19 cellular contexts compared by ENCODE assay signal in genomic region chr7:22762866-22763265, GRCh38. TPM values are rescaled to one million over a fixed set of nuclear protein-coding genes. Genes with fewer than 3 reads are reported as not detected.
A peak's percentile ranks its signal among the peaks of the same experiment; 100 is the strongest.
DNase-seq lines count a peak whose midpoint lies in the region; ATAC-seq and TF ChIP-seq lines count a peak whose summit lies in the region.
"Had no signal": no experiment of that assay in that cellular context is flagged by ENCODE, and none has a peak within 500 bp of the region (broad histone marks: within the 10 kb centered on the region; RNA-seq: fewer than 3 reads in every experiment).

No MANE protein-coding gene starts in this region.

- dilution Hi-C loops in IMR-90 (cut with HindIII; ENCODE audit: low sequenced_read_pairs, unreplicated experiment), result no loop called here

- POLR2A ChIA-PET in IMR-90 (lab: Charles Lee; ENCODE audit: unreplicated experiment), result no interaction called here

- H3K79me1 ChIP-seq in IMR-90 (ENCODE audit: low read depth in 1 of 2, low read length in 2 of 2), result no peaks in the 10 kb centered on the region
- H3K79me1 ChIP-seq in mesendoderm (ENCODE audit: low read length), result no peaks in the 10 kb centered on the region

- TF ChIP-seq RAD21 in IMR-90 (IDR thresholded peaks at IDR 0.05; ENCODE audit: low read length), result no peak

- no peak for ATAC-seq in IMR-90 (ENCODE audit: low read depth)
- ATAC-seq in sciatic nerve, result no peak
- ATAC-seq: A549, HCT116 had no signal

- no peak overlapping the region for H3K27ac Mint-ChIP-seq in endodermal cell
- H3K27ac Mint-ChIP-seq: CD4-positive, alpha-beta T cell; HFFc6 had no signal

- H2BK120ac ChIP-seq in IMR-90 (ENCODE audit: low read depth, low read length) (peak overlapping the region; percentile 60), mesendoderm (ENCODE audit: low read depth, low read length) (no peak overlapping the region)

- H3K23ac ChIP-seq in IMR-90 (ENCODE audit: low read depth, low read length) (peak overlapping the region; percentile 48; the same call in 1 of the 2 replicates), mesendoderm (ENCODE audit: low read length) (no peak overlapping the region)

- 0 out of 4 replicates have a peak overlapping the region, but pooled peaks of 1 of the 2 experiments have one; percentile 9 for H4K8ac ChIP-seq in IMR-90 (ENCODE audit: low read depth in 2 of 2, low read length in 2 of 2)
- no peak overlapping the region for H4K8ac ChIP-seq in mesendoderm (ENCODE audit: low read depth, low read length)

- H3K9me1 ChIP-seq in IMR-90 (ENCODE audit: insufficient read depth, low read length), result 0 out of 2 replicates have a peak, but pooled peaks cover 3% of the 10 kb centered on the region

- peak overlapping the region; percentile 27; the same call in 1 of the 2 replicates for H4K91ac ChIP-seq in IMR-90 (ENCODE audit: insufficient read depth, low read depth, low read length)

- H4K20me1 ChIP-seq in IMR-90 (ENCODE audit: insufficient read depth, low read length), result no peaks in the 10 kb centered on the region

- peak overlapping the region; percentile 54; the same call in 1 of the 2 replicates for H4K5ac ChIP-seq in IMR-90 (ENCODE audit: low read depth, low read length)
- no peak overlapping the region for H4K5ac ChIP-seq in mesendoderm (ENCODE audit: low read length)

- H2BK5ac ChIP-seq in IMR-90 (ENCODE audit: low read depth, low read length, poor library complexity, severe bottlenecking), result peak overlapping the region; percentile 65
- H2BK5ac ChIP-seq in mesendoderm (ENCODE audit: low read length), result no peak overlapping the region

- H3K27ac ChIP-seq in IMR-90 (ENCODE audit: insufficient read depth, low read length), result no peak overlapping the region
- H3K27ac ChIP-seq in endodermal cell (ENCODE audit: low read depth, low read length), result no peak overlapping the region
- H3K27ac ChIP-seq in mesendoderm (ENCODE audit: low read depth, low read length), result no peak overlapping the region
- H3K27ac ChIP-seq: 22Rv1, A549, C4-2B, GM23248, HL-60 had no signal

- peak overlapping the region; percentile 40; the same call in 1 of the 2 replicates for H2BK20ac ChIP-seq in IMR-90 (ENCODE audit: low read depth, low read length)

- peak overlapping the region; percentile 14; the same call in 1 of the 2 replicates for H3K56ac ChIP-seq in IMR-90 (ENCODE audit: extremely low read depth, insufficient read depth, low read length)
- H3K56ac ChIP-seq in mesendoderm (ENCODE audit: low read length), result no peak overlapping the region

- H3K14ac ChIP-seq in IMR-90 (replicated peaks; ENCODE audit: low read depth, low read length), result peak overlapping the region; percentile 58; the same call in 1 of the 2 replicates

- peak overlapping the region; percentile 83; the same call in 1 of the 3 replicates for H2BK15ac ChIP-seq in IMR-90 (ENCODE audit: low read depth, low read length)
- no peak overlapping the region for H2BK15ac ChIP-seq in mesendoderm (replicated peaks; ENCODE audit: low read depth)

- no CpG with 5 or more reads among the region's 3 CpGs for WGBS in IMR-90 (ENCODE audit: extremely low coverage in 2 of 2, insufficient read length in 1 of 2), 2 experiments
- 81 to 100% methylated on average over 1 to 3 of the region's 3 CpGs for WGBS in endodermal cell (ENCODE audit: insufficient coverage in 1 of 2, insufficient read length in 1 of 2), 2 experiments
- WGBS in mesendoderm (ENCODE audit: extremely low coverage, insufficient coverage, low lambda C conversion rate), result no CpG with 5 or more reads among the region's 3 CpGs

- H3K4me3 ChIP-seq in IMR-90 (ENCODE audit: insufficient read depth, low read depth, low read length) (no peak overlapping the region), endodermal cell (ENCODE audit: low read length) (no peak overlapping the region), mesendoderm (ENCODE audit: low read length) (no peak overlapping the region)
- H3K4me3 ChIP-seq: A549, GM23248 had no signal

- H3K4ac ChIP-seq in IMR-90 (ENCODE audit: low read depth, low read length) (peak overlapping the region; percentile 60), mesendoderm (ENCODE audit: low read depth, low read length) (no peak overlapping the region)

- no peak overlapping the region for H2AFZ ChIP-seq in IMR-90 (replicated peaks; ENCODE audit: low read length, poor library complexity)
- H2AFZ ChIP-seq: GM23248 had no signal

- peak overlapping the region; percentile 75 for H2AK9ac ChIP-seq in IMR-90 (replicated peaks; ENCODE audit: low read depth, low read length, poor library complexity)

- no peaks in the 10 kb centered on the region for H3K27me3 Mint-ChIP-seq in endodermal cell (ENCODE audit: insufficient read depth)

- BruUV-seq in IMR-90 (replicated peaks; lab: Mats Ljungman, UMichigan), result no TSS peak

- no peak overlapping the region for H3K4me3 Mint-ChIP-seq in endodermal cell
- H3K4me3 Mint-ChIP-seq: CD4-positive, alpha-beta T cell; HFFc6 had no signal

- H3K27me3 ChIP-seq in IMR-90 (ENCODE audit: control insufficient read depth, insufficient read depth, low read length) (no peaks in the 10 kb centered on the region), endodermal cell (ENCODE audit: control insufficient read depth, insufficient read depth, low read length, poor library complexity, severe bottlenecking) (no peaks in the 10 kb centered on the region), mesendoderm (ENCODE audit: insufficient read depth, low read length, poor library complexity) (no peaks in the 10 kb centered on the region)

- no peaks in the 10 kb centered on the region for H3K36me3 ChIP-seq in IMR-90 (ENCODE audit: control insufficient read depth, insufficient read depth, low read length)
- no peaks in the 10 kb centered on the region for H3K36me3 ChIP-seq in endodermal cell (ENCODE audit: control insufficient read depth, insufficient read depth, low read length)
- no peaks in the 10 kb centered on the region for H3K36me3 ChIP-seq in mesendoderm (ENCODE audit: control insufficient read depth, insufficient read depth, low read length)

- no peaks in the 10 kb centered on the region for H3K36me3 Mint-ChIP-seq in endodermal cell (ENCODE audit: low read depth)

- TF ChIP-seq POLR2A in IMR-90 (IDR thresholded peaks at IDR 0.05; ENCODE audit: low read depth, low read length), result no peak

- CTCF ChIA-PET in IMR-90 (lab: Yijun Ruan, JAX), result no interaction called here

- H3K9me3 Mint-ChIP-seq in endodermal cell, result peaks cover 21% of the 10 kb centered on the region
- H3K9me3 Mint-ChIP-seq: CD4-positive, alpha-beta T cell had no signal

- H3K4me2 ChIP-seq in IMR-90 (ENCODE audit: low read depth, low read length) (no peak overlapping the region), mesendoderm (ENCODE audit: low read length) (no peak overlapping the region)
- H3K4me2 ChIP-seq: A549 had no signal

- in situ Hi-C loops in IMR-90 (cut with MboI; ENCODE audit: low sequenced_read_pairs), result no loop called here

- H3K9ac ChIP-seq in IMR-90 (ENCODE audit: low read depth, low read length) (no peak overlapping the region), endodermal cell (ENCODE audit: extremely low read depth, low read length, poor library complexity, severe bottlenecking) (no peak overlapping the region), mesendoderm (ENCODE audit: low read length) (no peak overlapping the region)
- H3K9ac ChIP-seq: GM23248 had no signal

- no peaks in the 10 kb centered on the region for H3K4me1 Mint-ChIP-seq in endodermal cell

- intact Hi-C loops in IMR-90 (cut with micrococcal nuclease), result no loop called here
- intact Hi-C loops in sciatic nerve (cut with DNase I), result no loop called here

- DNase-seq in EH (ENCODE audit: low read depth), result peak; percentile 33
- DNase-seq in IMR-90, result no peak
- peak; percentile 46 for DNase-seq in endodermal cell
- peak; percentile 87 for DNase-seq in mesendoderm
- DNase-seq in sciatic nerve (ENCODE audit: low spot score), result no peak
- no peak for DNase-seq in NCI-H524 (lab: John Stamatoyannopoulos, UW)
- no peak for DNase-seq in NAMALWA (ENCODE audit: low spot score)
- DNase-seq: AML-193; Caco-2; CD4-positive, alpha-beta T cell; GF-D8; GM23248; H7; HFFc6 had no signal

- H3K9me3 ChIP-seq in IMR-90 (ENCODE audit: control insufficient read depth, insufficient read depth, low read length) (peaks cover 4% of the 10 kb centered on the region), endodermal cell (ENCODE audit: control insufficient read depth, low read length) (peaks cover 18% of the 10 kb centered on the region)
- H3K9me3 ChIP-seq: A549, Caco-2 had no signal

- H3K79me2 ChIP-seq in mesendoderm (ENCODE audit: control insufficient read depth, insufficient read depth, low read length), result no peaks in the 10 kb centered on the region

- TF ChIP-seq CTCF in IMR-90 (conservative IDR thresholded peaks at IDR 0.05; ENCODE audit: low read depth, low read length) (no peak), endodermal cell (conservative IDR thresholded peaks at IDR 0.05) (no peak)

- H2AK5ac ChIP-seq in IMR-90 (ENCODE audit: low read depth, low read length) (peak overlapping the region; percentile 70), mesendoderm (ENCODE audit: low read length) (no peak overlapping the region)

- no peaks in the 10 kb centered on the region; the same call in 1 of the 2 replicates for H3K4me1 ChIP-seq in IMR-90 (ENCODE audit: control insufficient read depth, insufficient read depth, low read length)
- no peaks in the 10 kb centered on the region for H3K4me1 ChIP-seq in endodermal cell (ENCODE audit: control insufficient read depth, insufficient read depth, low read length)
- H3K4me1 ChIP-seq in mesendoderm (ENCODE audit: control insufficient read depth, low read depth, low read length), result no peaks in the 10 kb centered on the region
- H3K4me1 ChIP-seq: A549, Caco-2 had no signal

- peak overlapping the region; percentile 71; the same call in 1 of the 2 replicates for H3K18ac ChIP-seq in IMR-90 (ENCODE audit: low read depth, low read length)
- H3K18ac ChIP-seq in mesendoderm (ENCODE audit: low read length), result no peak overlapping the region

TF ChIP-seq in IMR-90, 13 proteins besides CTCF, POLR2A, EP300 and RAD21 (continues in another document):
- no peak for TF ChIP-seq MAFK (IDR thresholded peaks at IDR 0.05; ENCODE audit: low read depth, low read length)

RNA-seq across cellular contexts. Expression of gene IL6, which starts 35.9 kb away (rescaled TPM):
- 15.2 and 18.3 TPM in 2 replicates for total RNA-seq in IMR-90 (2012; rRNA removed)
- polyA plus RNA-seq in IMR-90 (2012; rRNA removed), result 45.2 and 50.8 TPM in 2 replicates
- 52.3 and 73.8 TPM in 2 replicates for polyA plus RNA-seq in IMR-90 (2012; cell fraction: cytosol; rRNA removed)
- 136 and 310 TPM in 2 replicates for polyA plus RNA-seq in IMR-90 (2012; cell fraction: nucleus; rRNA removed; ENCODE audit: low replicate concordance)
- under 1 TPM; 0.64 to 0.88 TPM for total RNA-seq in endodermal cell
- polyA plus RNA-seq in endodermal cell (2013, experiment 1 of 2), result not detected
- not detected for polyA plus RNA-seq in endodermal cell (2013, experiment 2 of 2)
- polyA plus RNA-seq in mesendoderm (2013, experiment 1 of 2), result 4.6 TPM
- 4.6 TPM for polyA plus RNA-seq in mesendoderm (2013, experiment 2 of 2)
- total RNA-seq in sciatic nerve, result 28.1 TPM
- total RNA-seq: Caco-2; CD4-positive, alpha-beta T cell had no signal

RNA-seq across cellular contexts. Expression of gene TOMM7, which starts 59.8 kb away (rescaled TPM):
- 67.2 and 125 TPM in 2 replicates for total RNA-seq in IMR-90 (2012; rRNA removed)
- polyA plus RNA-seq in IMR-90 (2012; rRNA removed), result 318 and 727 TPM in 2 replicates
- polyA plus RNA-seq in IMR-90 (2012; cell fraction: cytosol; rRNA removed), result 103 and 199 TPM in 2 replicates
- 17.0 and 112 TPM in 2 replicates for polyA plus RNA-seq in IMR-90 (2012; cell fraction: nucleus; rRNA removed; ENCODE audit: low replicate concordance)
- 100 to 1,000 TPM; 335 to 356 TPM for total RNA-seq in endodermal cell
- 358 TPM for polyA plus RNA-seq in endodermal cell (2013, experiment 1 of 2)
- 283 TPM for polyA plus RNA-seq in endodermal cell (2013, experiment 2 of 2)
- 769 TPM for polyA plus RNA-seq in mesendoderm (2013, experiment 1 of 2)
- 773 TPM for polyA plus RNA-seq in mesendoderm (2013, experiment 2 of 2)
- 322 TPM for total RNA-seq in sciatic nerve

Comparison
In these comparisons a context has a peak if more than half of its experiments do, and no peak if none do; other contexts are left out.
1. DNase-seq: peak in EH (single experiment), endodermal cell (single experiment) and mesendoderm (single experiment); none in IMR-90 (single experiment), sciatic nerve (single experiment), NCI-H524 (0 of 2) and NAMALWA (single experiment).